9 cellular contexts compared by ENCODE assay signal in genomic region chr2:119431976-119432881, GRCh38. TPM values are rescaled to one million over a fixed set of nuclear protein-coding genes. Genes with fewer than 3 reads are reported as not detected.
DNase-seq lines count a peak whose midpoint lies in the region; ATAC-seq, FAIRE-seq and TF ChIP-seq lines count a peak whose summit lies in the region.
"Had no signal": no experiment of that assay in that cellular context is flagged by ENCODE, and none has a peak within 500 bp of the region (broad histone marks: within the 10 kb centered on the region; RNA-seq: fewer than 3 reads in every experiment).

No MANE protein-coding gene starts in this region.

- no peak for TF ChIP-seq EP300 in A549 (IDR thresholded peaks at IDR 0.05)

- TF ChIP-seq POLR2A in A549 (IDR thresholded peaks at IDR 0.05; ENCODE audit: low read length), result no peak

- peaks cover 51% of the 10 kb centered on the region for H3K27me3 Mint-ChIP-seq in activated T-helper 1 cell treated with anti-CD3 and anti-CD28 coated beads, Interleukin-12 subunit alpha, Interleukin-12 subunit beta, Interleukin-2, Interleukin-4 antibody, amounts not matched to agents 30 ng/mL and 10 ng/mL and 1 ng/mL, durations not matched to agents 14 hours and 24 hours and 36 hours (ENCODE audit: insufficient read depth)

- DNase-seq in A549 (ENCODE audit: low read depth in 1 of 2, low spot score in 1 of 2), result no peak
- DNase-seq in RWPE2 (ENCODE audit: low spot score), result no peak
- DNase-seq in glomerular visceral epithelial cell (ENCODE audit: extremely low spot score), result peak; percentile 59
- peak in 1 of 6 donors; percentile 35 for DNase-seq in pancreas
- no peak for DNase-seq in NCI-H2196 (lab: John Stamatoyannopoulos, UW; ENCODE audit: unreplicated experiment)
- DNase-seq in activated T-helper 1 cell treated with anti-CD3 and anti-CD28 coated beads, Interleukin-12 subunit alpha, Interleukin-12 subunit beta, Interleukin-2, Interleukin-4 antibody, amounts not matched to agents 30 ng/mL and 10 ng/mL and 1 ng/mL, durations not matched to agents 14 hours and 24 hours and 36 hours (ENCODE audit: low spot score), result no peak
- no peak for DNase-seq in NCI-H526 treated with DMSO at 0.1 percent for 48 hours (lab: John Stamatoyannopoulos, UW)

- H3K36me3 Mint-ChIP-seq in activated T-helper 1 cell treated with anti-CD3 and anti-CD28 coated beads, Interleukin-12 subunit alpha, Interleukin-12 subunit beta, Interleukin-2, Interleukin-4 antibody, amounts not matched to agents 30 ng/mL and 10 ng/mL and 1 ng/mL, durations not matched to agents 14 hours and 24 hours and 36 hours (ENCODE audit: low read depth), result no peaks in the 10 kb centered on the region

- H3K36me3 ChIP-seq in RWPE2 (ENCODE audit: low read depth), result no peaks in the 10 kb centered on the region
- no peaks in the 10 kb centered on the region for H3K36me3 ChIP-seq in pancreas

- POLR2A ChIA-PET in A549 (lab: Yijun Ruan, JAX), result interaction anchor here (0.9 to 1.2 kb wide), 3 partner anchors 10 to 327 kb away, joined by 3 read pairs; partner anchors contain the start of gene PTPN4

- CTCF ChIA-PET in A549 (lab: Yijun Ruan, JAX), result interaction anchor here (1.3 to 2.6 kb wide), 2 partner anchors 26 to 44 kb away, joined by 3 to 13 read pairs; no protein-coding TSS in a partner anchor

- H3K27me3 ChIP-seq in RWPE2 (ENCODE audit: insufficient read depth, poor library complexity, severe bottlenecking), result no peaks in the 10 kb centered on the region
- H3K27me3 ChIP-seq in pancreas, result no peaks in the 10 kb centered on the region

- WGBS in A549 (ENCODE audit: missing lambda C conversion rate), result 68% methylated on average over 41 of the region's 53 CpGs
- WGBS in pancreas, 2 donors, result 29 to 35% methylated on average over 51 to 53 of the region's 53 CpGs

- H3K9me3 Mint-ChIP-seq in activated T-helper 1 cell treated with anti-CD3 and anti-CD28 coated beads, Interleukin-12 subunit alpha, Interleukin-12 subunit beta, Interleukin-2, Interleukin-4 antibody, amounts not matched to agents 30 ng/mL and 10 ng/mL and 1 ng/mL, durations not matched to agents 14 hours and 24 hours and 36 hours, result no peaks in the 10 kb centered on the region

- TF ChIP-seq CTCF in A549 (IDR thresholded peaks at IDR 0.05), result no peak
- peak; percentile 15 for TF ChIP-seq CTCF in RWPE2 (IDR thresholded peaks at IDR 0.05; ENCODE audit: poor library complexity, severe bottlenecking)
- no peak for TF ChIP-seq CTCF in pancreas (IDR thresholded peaks at IDR 0.05)

- no peak overlapping the region for H3K4me3 Mint-ChIP-seq in activated T-helper 1 cell treated with anti-CD3 and anti-CD28 coated beads, Interleukin-12 subunit alpha, Interleukin-12 subunit beta, Interleukin-2, Interleukin-4 antibody, amounts not matched to agents 30 ng/mL and 10 ng/mL and 1 ng/mL, durations not matched to agents 14 hours and 24 hours and 36 hours

- no peaks in the 10 kb centered on the region for H3K4me1 Mint-ChIP-seq in activated T-helper 1 cell treated with anti-CD3 and anti-CD28 coated beads, Interleukin-12 subunit alpha, Interleukin-12 subunit beta, Interleukin-2, Interleukin-4 antibody, amounts not matched to agents 30 ng/mL and 10 ng/mL and 1 ng/mL, durations not matched to agents 14 hours and 24 hours and 36 hours (ENCODE audit: low read depth)

- peak overlapping the region; percentile 64 to 91 for H3K27ac ChIP-seq in A549
- no peak overlapping the region for H3K27ac ChIP-seq in RWPE2 (ENCODE audit: poor library complexity, severe bottlenecking)
- peak overlapping the region; percentile 28 to 79 (median 77) for H3K27ac ChIP-seq in pancreas

- H3K27ac Mint-ChIP-seq in activated T-helper 1 cell treated with anti-CD3 and anti-CD28 coated beads, Interleukin-12 subunit alpha, Interleukin-12 subunit beta, Interleukin-2, Interleukin-4 antibody, amounts not matched to agents 30 ng/mL and 10 ng/mL and 1 ng/mL, durations not matched to agents 14 hours and 24 hours and 36 hours, result no peak overlapping the region

- FAIRE-seq in A549 (lab: Jason Lieb, UNC) (no peak), pancreas (lab: Jason Lieb, UNC) (no peak)
- FAIRE-seq: endometrium had no signal

- ATAC-seq in A549 (peak; percentile 9 to 22; a peak in 3 of 6 replicates), GM19452 (IDR thresholded peaks at IDR 0.05; ENCODE audit: unreplicated experiment) (peak; percentile 8), RWPE2 (ENCODE audit: low read depth) (peak; percentile 9; the same call in 1 of the 3 replicates), pancreas (peak; percentile 2 to 20 (median 8))

- peaks cover 29% of the 10 kb centered on the region for H3K4me1 ChIP-seq in A549
- H3K4me1 ChIP-seq in RWPE2 (ENCODE audit: insufficient read depth, poor library complexity, severe bottlenecking), result peaks cover 3% of the 10 kb centered on the region
- H3K4me1 ChIP-seq in pancreas, result peaks cover under 1 to 16% (median under 1%) of the 10 kb centered on the region in 3 donors

- H3K9me3 ChIP-seq in A549 (no peaks in the 10 kb centered on the region), RWPE2 (ENCODE audit: severe bottlenecking) (no peaks in the 10 kb centered on the region), pancreas (no peaks in the 10 kb centered on the region)

- TF ChIP-seq RAD21 in A549 (conservative IDR thresholded peaks at IDR 0.05 in 1 of 2, IDR thresholded peaks at IDR 0.05 in 1 of 2), result no peak

- intact Hi-C loops in pancreas (cut with DNase I), result no loop called here
- intact Hi-C loops in activated T-helper 1 cell treated with anti-CD3 and anti-CD28 coated beads, Interleukin-12 subunit alpha, Interleukin-12 subunit beta, Interleukin-2, Interleukin-4 antibody, amounts not matched to agents 30 ng/mL and 10 ng/mL and 1 ng/mL, durations not matched to agents 14 hours and 24 hours and 36 hours (cut with micrococcal nuclease), result no loop called here

- peak overlapping the region; percentile 65 for H3K4me2 ChIP-seq in A549

- H3K4me3 ChIP-seq in A549 (peak overlapping the region; percentile 43), RWPE2 (ENCODE audit: severe bottlenecking) (peak overlapping the region; percentile 33), pancreas (peak overlapping the region; percentile 46 to 66 (median 60))

TF ChIP-seq in A549, 52 proteins besides CTCF, POLR2A, EP300 and RAD21:
- TF ChIP-seq KDM1A (IDR thresholded peaks at IDR 0.05; ENCODE audit: low read depth) (0 out of 2 replicates have a peak, but pooled peaks have one; percentile 45), SMC3 (IDR thresholded peaks at IDR 0.05) (no peak), E2F6 (IDR thresholded peaks at IDR 0.05; ENCODE audit: borderline replicate concordance, low read depth) (no peak), CHD4 (IDR thresholded peaks at IDR 0.05; ENCODE audit: borderline replicate concordance) (no peak)
TF ChIP-seq in A549: peak in this region for 1.

RNA-seq across cellular contexts. Expression of gene TMEM37, which starts 0.6 kb away (rescaled TPM):
- polyA plus RNA-seq in A549 (2011; rRNA removed) (7.5 and 10.8 TPM in 2 replicates), A549 (2017; fragmentation: RNase III; extraction: RNeasy Plus Mini Kit Qiagen cat#74134 plus additional on column Dnase treatment) (3.3 to 5.1 TPM (median 4.7 TPM) in 3 replicates), pancreas (10 to 100 TPM; 10.3 to 25.3 TPM)
- polyA plus RNA-seq in A549 (2012; cell fraction: cytosol; rRNA removed), result 5.7 and 7.9 TPM in 2 replicates
- polyA plus RNA-seq in A549 (2012; cell fraction: nucleus; rRNA removed), result 4.7 and 5.0 TPM in 2 replicates
- polyA minus RNA-seq in A549 (2011; rRNA and poly(A)+ RNA removed), result 2.9 and 4.0 TPM in 2 replicates
- total RNA-seq in pancreas, result 10 to 100 TPM in 4 of 6 donors, 1 to 10 TPM in 2; 5.2 to 11.2 (median 10.2) TPM
- total RNA-seq in activated T-helper 1 cell treated with anti-CD3 and anti-CD28 coated beads, Interleukin-12 subunit alpha, Interleukin-12 subunit beta, Interleukin-2, Interleukin-4 antibody, amounts not matched to agents 30 ng/mL and 10 ng/mL and 1 ng/mL, durations not matched to agents 14 hours and 24 hours and 36 hours, result not detected in 2 replicates
